ENCODE assay signal across 17 cellular contexts in the genomic region with DNA sequence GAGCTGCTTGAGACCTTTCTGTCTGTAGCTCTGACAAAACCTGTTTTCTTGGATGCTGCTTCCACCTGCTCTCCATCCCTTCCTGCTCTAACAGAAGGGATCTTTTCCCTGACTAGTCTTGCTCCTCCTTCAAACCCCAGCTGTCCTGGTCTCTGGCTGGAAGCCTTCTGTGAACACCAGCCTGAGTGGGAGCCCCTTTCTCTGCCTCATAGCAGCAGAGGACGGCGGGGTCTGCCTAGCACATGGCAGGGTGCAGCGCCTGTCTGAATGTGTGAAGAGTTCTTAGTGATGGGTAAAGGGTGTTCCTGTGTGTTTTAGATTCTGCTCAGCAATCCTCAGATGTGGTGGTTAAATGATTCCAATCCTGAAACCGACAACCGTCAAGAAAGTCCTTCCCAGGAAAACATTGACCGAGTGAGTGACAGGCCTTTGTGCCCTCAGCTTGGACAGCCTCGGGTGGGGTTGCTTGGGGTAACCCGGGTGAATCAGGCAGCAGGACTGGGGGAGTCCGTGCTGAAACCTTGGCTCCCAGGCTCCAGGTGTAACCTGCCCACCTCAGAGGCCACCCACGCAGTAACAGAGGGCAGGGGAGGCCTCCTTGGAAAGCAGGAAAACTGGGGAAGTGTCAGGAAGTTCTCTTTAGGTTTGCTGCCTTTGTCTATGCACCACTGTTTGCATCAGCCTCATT. TPM values are rescaled to one million over a fixed set of nuclear protein-coding genes. Genes with fewer than 3 reads are reported as not detected.
"Had no signal": no experiment of that assay in that cellular context is flagged by ENCODE, and none has a peak within 500 bp of the region (broad histone marks: within the 10 kb centered on the region; RNA-seq: fewer than 3 reads in every experiment).

No MANE protein-coding gene starts in this region.

- H3K27ac Mint-ChIP-seq: activated B cell treated with CpG ODN at 0.5 μM for 24 hours; activated T-cell treated with anti-CD3 and anti-CD28 coated beads, Interleukin-2, amount 50 U/mL, for 72 hours; memory B cell; stimulated activated memory B cell treated with anti-CD40 and anti-IgM and Interleukin-4, amounts not matched to agents 10 μg/mL and 1 μg/mL and 100 μg/mL, for 72 hours had no signal

- H3K27ac ChIP-seq: heart right ventricle, left lung, SK-N-MC, upper lobe of right lung had no signal

- H3K4me3 Mint-ChIP-seq: activated B cell treated with CpG ODN at 0.5 μM for 24 hours; activated T-cell treated with anti-CD3 and anti-CD28 coated beads, Interleukin-2, amount 50 U/mL, for 72 hours; memory B cell; stimulated activated memory B cell treated with anti-CD40 and anti-IgM and Interleukin-4, amounts not matched to agents 10 μg/mL and 1 μg/mL and 100 μg/mL, for 72 hours had no signal

- H3K4me1 ChIP-seq: heart right ventricle, left lung, upper lobe of right lung had no signal

- H3K27me3 ChIP-seq: upper lobe of right lung had no signal

- H3K9me3 Mint-ChIP-seq: activated B cell treated with CpG ODN at 0.5 μM for 24 hours; activated T-cell treated with anti-CD3 and anti-CD28 coated beads, Interleukin-2, amount 50 U/mL, for 72 hours; memory B cell; stimulated activated memory B cell treated with anti-CD40 and anti-IgM and Interleukin-4, amounts not matched to agents 10 μg/mL and 1 μg/mL and 100 μg/mL, for 72 hours had no signal

- H3K9me3 ChIP-seq: heart right ventricle, left lung, upper lobe of right lung had no signal

- ATAC-seq: activated T-cell treated with anti-CD3 and anti-CD28 coated beads, Interleukin-2, amount 50 U/mL, for 72 hours; left lung; right cardiac atrium; stimulated activated memory B cell treated with anti-CD40 and anti-IgM and Interleukin-4, amounts not matched to agents 10 μg/mL and 1 μg/mL and 100 μg/mL, for 72 hours; upper lobe of right lung had no signal

- H3K4me3 ChIP-seq: heart right ventricle, left lung, SK-N-MC, smooth muscle cell, upper lobe of right lung had no signal

- H3K27me3 Mint-ChIP-seq: activated B cell treated with CpG ODN at 0.5 μM for 24 hours; memory B cell; stimulated activated memory B cell treated with anti-CD40 and anti-IgM and Interleukin-4, amounts not matched to agents 10 μg/mL and 1 μg/mL and 100 μg/mL, for 72 hours had no signal

- DNase-seq: activated B cell treated with CpG ODN at 0.5 μM for 24 hours; activated CD4-positive, alpha-beta T cell treated with anti-CD3 and anti-CD28 coated beads, Interleukin-2, amount 50 U/mL, for 1 hour; activated T-cell treated with anti-CD3 and anti-CD28 coated beads, Interleukin-2, amount 50 U/mL, for 72 hours; caudate nucleus; cortex of kidney; effector CD8-positive, alpha-beta T cell; heart right ventricle; islet precursor cell; right cardiac atrium had no signal

RNA-seq across cellular contexts. Expression of a gene that starts 34.2 kb away (rescaled TPM):
- total RNA-seq: T-helper 1 cell treated with Interleukin-12 subunit alpha and Interleukin-12 subunit beta and Interleukin-4 antibody, amounts not matched to agents 30 ng/mL and 1 ng/mL, for 36 hours had no signal
- polyA plus RNA-seq: fibroblast of lung had no signal
